ENCODE assay signal across 16 cellular contexts in genomic region chr20:46000571-46001145, GRCh38. TPM values are rescaled to one million over a fixed set of nuclear protein-coding genes. Genes with fewer than 3 reads are reported as not detected.
A peak's percentile ranks its signal among the peaks of the same experiment; 100 is the strongest.
DNase-seq lines count a peak whose midpoint lies in the region; ATAC-seq lines count a peak whose summit lies in the region.
"Had no signal": no experiment of that assay in that cellular context is flagged by ENCODE, and none has a peak within 500 bp of the region (broad histone marks: within the 10 kb centered on the region; RNA-seq: fewer than 3 reads in every experiment).

No MANE protein-coding gene starts in this region.

- H3K4me3 Mint-ChIP-seq in activated T-cell treated with anti-CD3 and anti-CD28 coated beads, Interleukin-2, amount 50 U/mL, for 4 hours, result no peak overlapping the region
- H3K4me3 Mint-ChIP-seq in dendritic cell treated with granulocyte-macrophage colony-stimulating factor and Interleukin-4, amounts not matched to agents 40 ng/mL and 50 ng/mL, for 4 days, result no peak overlapping the region

- no peak overlapping the region for H2BK120ac ChIP-seq in trophoblast cell (ENCODE audit: insufficient read depth, low read length, poor library complexity)

- peak overlapping the region; percentile 31 for H2BK5ac ChIP-seq in trophoblast cell (ENCODE audit: low read depth, low read length, poor library complexity)

- H3K9me3 Mint-ChIP-seq in activated T-cell treated with anti-CD3 and anti-CD28 coated beads, Interleukin-2, amount 50 U/mL, for 4 hours, result no peaks in the 10 kb centered on the region
- no peaks in the 10 kb centered on the region for H3K9me3 Mint-ChIP-seq in dendritic cell treated with granulocyte-macrophage colony-stimulating factor and Interleukin-4, amounts not matched to agents 40 ng/mL and 50 ng/mL, for 4 days

- H3K27ac Mint-ChIP-seq in dendritic cell treated with granulocyte-macrophage colony-stimulating factor and Interleukin-4, amounts not matched to agents 40 ng/mL and 50 ng/mL, for 4 days, result peak overlapping the region; percentile 50

- H3K4ac ChIP-seq in trophoblast cell (ENCODE audit: low read depth, low read length), result no peak overlapping the region

- peaks cover 23% of the 10 kb centered on the region for H3K79me1 ChIP-seq in trophoblast cell (ENCODE audit: low read length)

- intact Hi-C loops in dendritic cell treated with granulocyte-macrophage colony-stimulating factor and Interleukin-4, amounts not matched to agents 40 ng/mL and 50 ng/mL, for 4 days (cut with micrococcal nuclease), result no loop called here

- H3K14ac ChIP-seq in trophoblast cell (ENCODE audit: low read length), result no peak overlapping the region

- no peaks in the 10 kb centered on the region for H3K79me2 ChIP-seq in trophoblast cell (ENCODE audit: control insufficient read depth, insufficient read depth, low read length, poor library complexity)

- H3K23ac ChIP-seq in trophoblast cell (ENCODE audit: low read length), result no peak overlapping the region

- no peaks in the 10 kb centered on the region for H3K36me3 ChIP-seq in HUES64 (ENCODE audit: insufficient read depth, low read length)
- no peaks in the 10 kb centered on the region for H3K36me3 ChIP-seq in trophoblast cell (ENCODE audit: control insufficient read depth in 1 of 2, insufficient read depth in 2 of 2, low read length in 2 of 2)
- H3K36me3 ChIP-seq: thyroid gland had no signal

- H2AFZ ChIP-seq in trophoblast cell (ENCODE audit: insufficient read depth, low read length, poor library complexity), result no peak overlapping the region

- peak overlapping the region; percentile 45 for H3K4me2 ChIP-seq in trophoblast cell (ENCODE audit: low read length)

- no peaks in the 10 kb centered on the region for H3K27me3 Mint-ChIP-seq in activated T-cell treated with anti-CD3 and anti-CD28 coated beads, Interleukin-2, amount 50 U/mL, for 4 hours (ENCODE audit: low read depth)
- H3K27me3 Mint-ChIP-seq in dendritic cell treated with granulocyte-macrophage colony-stimulating factor and Interleukin-4, amounts not matched to agents 40 ng/mL and 50 ng/mL, for 4 days, result peaks cover 2% of the 10 kb centered on the region

- H3K27ac ChIP-seq in HUES64 (ENCODE audit: low read depth, low read length) (0 out of 2 replicates have a peak overlapping the region, but pooled peaks have one; percentile 8), trophoblast cell (ENCODE audit: low read depth, low read length) (peak overlapping the region; percentile 43)
- H3K27ac ChIP-seq: thyroid gland, VCaP had no signal

- no peak for DNase-seq in activated T-cell treated with anti-CD3 and anti-CD28 coated beads, Interleukin-2, amount 50 U/mL, for 4 hours
- no peak for DNase-seq in activated T-cell treated with anti-CD3 and anti-CD28 coated beads, Interleukin-2, amount 50 U/mL, for 1 hour
- DNase-seq in trophoblast cell (no peak), NCI-H187 (lab: John Stamatoyannopoulos, UW) (no peak)
- no peak for DNase-seq in activated CD8-positive, alpha-beta memory T cell treated with anti-CD3 and anti-CD28 coated beads, Interleukin-2, amount 50 U/mL, for 48 hours
- DNase-seq: left colon, NCI-H187 treated with DMSO at 0.1 percent for 48 hours, NCI-H524 treated with DMSO at 0.1 percent for 48 hours, thyroid gland had no signal

- no peak overlapping the region for H4K8ac ChIP-seq in trophoblast cell (ENCODE audit: low read depth, low read length)

- no peak overlapping the region for H4K91ac ChIP-seq in trophoblast cell (ENCODE audit: low read depth, low read length)

- no peak overlapping the region for H3K18ac ChIP-seq in trophoblast cell (ENCODE audit: low read length)

- H3K27me3 ChIP-seq in HUES64 (ENCODE audit: insufficient read depth, low read length), result no peaks in the 10 kb centered on the region
- no peaks in the 10 kb centered on the region for H3K27me3 ChIP-seq in trophoblast cell (ENCODE audit: insufficient read depth, low read length)
- H3K27me3 ChIP-seq: thyroid gland had no signal

- WGBS in HUES64, result 53% methylated on average over 10 of the region's 10 CpGs
- WGBS in trophoblast cell (ENCODE audit: extremely low coverage, insufficient coverage, insufficient read length), result no CpG with 5 or more reads among the region's 10 CpGs

- H2AK5ac ChIP-seq in trophoblast cell (ENCODE audit: low read length), result no peak overlapping the region

- no peaks in the 10 kb centered on the region for H3K9me3 ChIP-seq in HUES64 (ENCODE audit: insufficient read depth, low read depth, low read length)
- H3K9me3 ChIP-seq in trophoblast cell (ENCODE audit: insufficient read depth, low read depth, low read length), result no peaks in the 10 kb centered on the region
- H3K9me3 ChIP-seq: thyroid gland had no signal

- H3K9ac ChIP-seq in HUES64 (ENCODE audit: low read depth, low read length) (no peak overlapping the region), trophoblast cell (ENCODE audit: low read length) (no peak overlapping the region)

- peaks cover 24% of the 10 kb centered on the region for H3K4me1 ChIP-seq in HUES64 (ENCODE audit: insufficient read depth, low read length)
- peaks cover 19 to 35% of the 10 kb centered on the region in 2 experiments for H3K4me1 ChIP-seq in trophoblast cell (ENCODE audit: control insufficient read depth in 1 of 2, insufficient read depth in 2 of 2, low read length in 2 of 2)
- H3K4me1 ChIP-seq: thyroid gland had no signal

- peak; percentile 47 to 61 for ATAC-seq in activated T-cell treated with anti-CD3 and anti-CD28 coated beads, Interleukin-2, amount 50 U/mL, for 4 hours
- no peak for ATAC-seq in GM18502 (IDR thresholded peaks at IDR 0.05; ENCODE audit: poor library complexity, unreplicated experiment)
- ATAC-seq: left colon had no signal

- no peak overlapping the region for H4K12ac ChIP-seq in trophoblast cell (ENCODE audit: low read depth, low read length)

- H2BK12ac ChIP-seq in trophoblast cell (ENCODE audit: low read length), result no peak overlapping the region

- peaks cover 80% of the 10 kb centered on the region for H3K4me1 Mint-ChIP-seq in activated T-cell treated with anti-CD3 and anti-CD28 coated beads, Interleukin-2, amount 50 U/mL, for 4 hours (ENCODE audit: low read depth)
- H3K4me1 Mint-ChIP-seq in dendritic cell treated with granulocyte-macrophage colony-stimulating factor and Interleukin-4, amounts not matched to agents 40 ng/mL and 50 ng/mL, for 4 days (ENCODE audit: low read depth), result peaks cover 88% of the 10 kb centered on the region

- H3K36me3 Mint-ChIP-seq in activated T-cell treated with anti-CD3 and anti-CD28 coated beads, Interleukin-2, amount 50 U/mL, for 4 hours (ENCODE audit: insufficient read depth), result no peaks in the 10 kb centered on the region
- H3K36me3 Mint-ChIP-seq in dendritic cell treated with granulocyte-macrophage colony-stimulating factor and Interleukin-4, amounts not matched to agents 40 ng/mL and 50 ng/mL, for 4 days (ENCODE audit: low read depth), result no peaks in the 10 kb centered on the region

- H3K4me3 ChIP-seq in HUES64 (ENCODE audit: low read length), result no peak overlapping the region
- H3K4me3 ChIP-seq in trophoblast cell (ENCODE audit: low read depth, low read length), result no peak overlapping the region
- H3K4me3 ChIP-seq: thyroid gland had no signal

RNA-seq across cellular contexts. Expression of gene MMP9, which starts 8.1 kb away (rescaled TPM):
- total RNA-seq in activated T-cell treated with anti-CD3 and anti-CD28 coated beads, Interleukin-2, amount 50 U/mL, for 4 hours, result under 1 TPM in 2 of 3 donors, not detected in 1; 0.08 to 0.10 TPM
- polyA plus RNA-seq in HUES64 (2013, experiment 1 of 2), result 1.8 TPM
- polyA plus RNA-seq in HUES64 (2013, experiment 2 of 2), result 2.2 TPM
- polyA plus RNA-seq in trophoblast cell (2013), result 68.2 and 72.5 TPM in 2 replicates
- total RNA-seq: fibroblast of lung, myocyte, renal cortical epithelial cell had no signal
- polyA plus RNA-seq: fibroblast of lung had no signal

RNA-seq across cellular contexts. Expression of gene SLC12A5, which starts 28.4 kb away (rescaled TPM):
- not detected for total RNA-seq in activated T-cell treated with anti-CD3 and anti-CD28 coated beads, Interleukin-2, amount 50 U/mL, for 4 hours
- 5.5 TPM for polyA plus RNA-seq in HUES64 (2013, experiment 1 of 2)
- 8.4 TPM for polyA plus RNA-seq in HUES64 (2013, experiment 2 of 2)
- polyA plus RNA-seq in trophoblast cell (2013), result 19.7 and 21.1 TPM in 2 replicates
- total RNA-seq: myocyte had no signal

RNA-seq across cellular contexts. Expression of gene ZNF335, which starts 28.7 kb away (rescaled TPM):
- 10 to 100 TPM; 39.7 to 46.4 (median 41.6) TPM for total RNA-seq in activated T-cell treated with anti-CD3 and anti-CD28 coated beads, Interleukin-2, amount 50 U/mL, for 4 hours
- 10.5 TPM for polyA plus RNA-seq in HUES64 (2013, experiment 1 of 2)
- polyA plus RNA-seq in HUES64 (2013, experiment 2 of 2), result 9.1 TPM
- polyA plus RNA-seq in trophoblast cell (2013), result 15.7 and 15.8 TPM in 2 replicates
